Comparison of ENCODE assay signal across 8 cellular contexts in genomic region chr16:69132424-69133252, GRCh38. TPM values are rescaled to one million over a fixed set of nuclear protein-coding genes. Genes with fewer than 3 reads are reported as not detected.
DNase-seq lines count a peak whose midpoint lies in the region; ATAC-seq and TF ChIP-seq lines count a peak whose summit lies in the region.

Gene CHTF8, minus strand, starts transcription at chr16:69132588. Its CDS starts 11,130 bp downstream, at chr16:69121458.
Gene UTP4, plus strand, starts transcription at chr16:69132649. Its CDS starts 811 bp downstream, at chr16:69133460.

- peaks cover 5 to 12% of the 10 kb centered on the region in 2 donors for H3K36me3 ChIP-seq in muscle layer of duodenum (ENCODE audit: control insufficient read depth in 1 of 2, insufficient read depth in 2 of 2, low read length in 2 of 2)

- no peaks in the 10 kb centered on the region for H3K9me3 ChIP-seq in muscle layer of duodenum (ENCODE audit: control insufficient read depth in 1 of 2, low read length in 2 of 2)

- ATAC-seq in GM19468 (IDR thresholded peaks at IDR 0.05; ENCODE audit: extremely low read depth, unreplicated experiment) (peak; percentile 72), esophagus mucosa (peak; percentile 93)

- DNase-seq in COR-L47 (lab: John Stamatoyannopoulos, UW) (peak; percentile 83), HT-29 (ENCODE audit: low spot score) (peak; percentile 75)
- peak; percentile 86 for DNase-seq in activated T-cell treated with anti-CD3 and anti-CD28 coated beads, Interleukin-2, amount 50 U/mL, for 1 hour
- DNase-seq in stimulated activated CD8-positive, alpha-beta memory T cell treated with anti-CD3 and anti-CD28 coated beads, Interleukin-7, amount 100 ng/mL, for 24 hours (ENCODE audit: low read depth): peak; percentile 75

- peaks cover 8 to 34% of the 10 kb centered on the region in 2 donors for H3K4me1 ChIP-seq in muscle layer of duodenum (ENCODE audit: control insufficient read depth in 1 of 2, insufficient read depth in 2 of 2, low read length in 2 of 2)

- no peaks in the 10 kb centered on the region for H3K27me3 ChIP-seq in muscle layer of duodenum (ENCODE audit: low read depth, low read length)

- H3K27ac ChIP-seq in muscle layer of duodenum (ENCODE audit: low read length): peak within 1 kb of the TSS; percentile 96

- peak within 1 kb of the TSS; percentile 92 to 98 for H3K4me3 ChIP-seq in muscle layer of duodenum (ENCODE audit: low read depth in 1 of 2, low read length in 2 of 2)

TF ChIP-seq in PFSK-1, 5 proteins besides CTCF, POLR2A, EP300 and RAD21:
- TF ChIP-seq REST (IDR thresholded peaks at IDR 0.05; ENCODE audit: insufficient read depth in 1 of 2, low read depth in 2 of 2, low read length in 2 of 2) (no peak), TAF1 (IDR thresholded peaks at IDR 0.05; ENCODE audit: borderline replicate concordance, insufficient read depth, low read length) (peak; percentile 43; the same call in 1 of the 2 replicates), SIN3A (IDR thresholded peaks at IDR 0.05; ENCODE audit: borderline replicate concordance, insufficient read depth, low read length) (peak; percentile 90; the same call in 1 of the 2 replicates), FOXP2 (optimal IDR thresholded peaks at IDR 0.05; ENCODE audit: borderline replicate concordance, extremely low read depth, extremely low read length, insufficient read depth) (peak; percentile 36), POLR2AphosphoS5 (IDR thresholded peaks at IDR 0.05; ENCODE audit: low read depth, low read length) (peak; percentile 62; the same call in 1 of the 2 replicates)

RNA-seq across cellular contexts. Expression of gene CHTF8, which starts in this region (rescaled TPM):
- total RNA-seq in HT-29 (2014; rRNA removed; shearing (Covaris generic)): 55.1 and 70.6 TPM in 2 replicates
- polyA plus RNA-seq in PFSK-1 (2012; ENCODE audit: insufficient read length, low read depth): 77.1 TPM
- total RNA-seq in esophagus mucosa: 89.6 TPM

RNA-seq across cellular contexts. Expression of gene UTP4, which starts in this region (rescaled TPM):
- total RNA-seq in HT-29 (2014; rRNA removed; shearing (Covaris generic)): 23.0 and 27.2 TPM in 2 replicates
- polyA plus RNA-seq in PFSK-1 (2012; ENCODE audit: insufficient read length, low read depth): 88.0 TPM
- total RNA-seq in esophagus mucosa: 30.2 TPM

Comparison
In these comparisons a context has a peak if more than half of its experiments do, and no peak if none do; other contexts are left out.
1. Peak in every context shown above with its lines: DNase-seq, ATAC-seq, H3K4me3 ChIP-seq and H3K27ac ChIP-seq.